16 cellular contexts compared by ENCODE assay signal in the genomic region with DNA sequence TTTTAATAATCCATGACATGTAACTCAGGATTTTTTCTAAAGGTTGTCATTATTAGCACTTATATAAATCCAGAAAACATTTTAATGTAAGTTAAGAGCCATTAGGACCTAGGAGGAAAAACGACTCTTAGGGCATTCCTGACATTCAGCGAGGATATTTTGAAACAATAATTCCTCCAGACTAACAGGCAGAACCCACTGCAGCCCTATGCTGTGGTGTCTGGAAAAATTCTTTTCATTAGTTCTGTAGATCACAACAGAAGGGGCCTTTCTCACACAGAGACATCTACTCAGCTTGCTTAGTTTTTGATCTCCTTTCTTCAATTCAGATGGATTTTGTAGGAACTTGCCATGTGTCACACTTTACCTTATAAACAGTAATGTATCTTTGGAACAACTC.
DNase-seq lines count a peak whose midpoint lies in the region; ATAC-seq and TF ChIP-seq lines count a peak whose summit lies in the region.
"Had no signal": no experiment of that assay in that cellular context is flagged by ENCODE, and none has a peak within 500 bp of the region (broad histone marks: within the 10 kb centered on the region; RNA-seq: fewer than 3 reads in every experiment).

No MANE protein-coding gene starts in this region.

- H2BK15ac ChIP-seq in neuronal stem cell (ENCODE audit: low read length): no peak overlapping the region

- H3K27me3 ChIP-seq in HCT116 (ENCODE audit: insufficient read depth, low read length): no peaks in the 10 kb centered on the region
- H3K27me3 ChIP-seq in neuronal stem cell (ENCODE audit: control insufficient read depth in 3 of 3, insufficient read depth in 3 of 3, low read depth in 1 of 3, low read length in 3 of 3): no peaks in the 10 kb centered on the region
- no peaks in the 10 kb centered on the region for H3K27me3 ChIP-seq in uterus
- H3K27me3 ChIP-seq: SJSA1 had no signal

- no peak for TF ChIP-seq CTCF in HCT116 (IDR thresholded peaks at IDR 0.05 in 2 of 3, conservative IDR thresholded peaks at IDR 0.05 in 1 of 3; ENCODE audit: borderline replicate concordance in 1 of 3, insufficient read depth in 1 of 3, low read depth in 2 of 3, low read length in 2 of 3)
- TF ChIP-seq CTCF in uterus (IDR thresholded peaks at IDR 0.05): no peak

- H2AK5ac ChIP-seq in neuronal stem cell (ENCODE audit: low read depth, low read length): no peak overlapping the region

- ATAC-seq in HCT116: no peak
- no peak for ATAC-seq in HG03039 (IDR thresholded peaks at IDR 0.05; ENCODE audit: unreplicated experiment)
- ATAC-seq in GM21381 (IDR thresholded peaks at IDR 0.05; ENCODE audit: unreplicated experiment): no peak

- H3K4ac ChIP-seq in neuronal stem cell (ENCODE audit: low read length): no peak overlapping the region

- no peaks in the 10 kb centered on the region for H3K9me2 ChIP-seq in HCT116 (ENCODE audit: insufficient read depth)

- no peaks in the 10 kb centered on the region for H3K79me2 ChIP-seq in HCT116 (ENCODE audit: insufficient read depth, low read length)

- H4K20me1 ChIP-seq in HCT116 (ENCODE audit: insufficient read depth): no peaks in the 10 kb centered on the region

- no peak overlapping the region for H4K91ac ChIP-seq in neuronal stem cell (ENCODE audit: low read depth, low read length, poor library complexity)

- H2AFZ ChIP-seq in HCT116 (ENCODE audit: low read depth, low read length, poor library complexity, severe bottlenecking): peak overlapping the region; percentile 36
- H2AFZ ChIP-seq in neuronal stem cell (ENCODE audit: low read length): peak overlapping the region; percentile 19

- H3K27ac Mint-ChIP-seq in activated CD4-positive, alpha-beta T cell treated with anti-CD3 and anti-CD28 coated beads, Interleukin-2, amount 10 ng/mL, durations not matched to agents 7 days and 5 days: no peak overlapping the region
- H3K27ac Mint-ChIP-seq: CD4-positive, CD25-positive, alpha-beta regulatory T cell had no signal

- H3K36me3 Mint-ChIP-seq in activated CD4-positive, alpha-beta T cell treated with anti-CD3 and anti-CD28 coated beads, Interleukin-2, amount 10 ng/mL, durations not matched to agents 7 days and 5 days (ENCODE audit: low read depth): no peaks in the 10 kb centered on the region

- TF ChIP-seq POLR2A in HCT116 (IDR thresholded peaks at IDR 0.05; ENCODE audit: borderline replicate concordance, extremely low read depth, insufficient read depth, insufficient read length) (no peak), uterus (IDR thresholded peaks at IDR 0.05) (no peak)

- no peak overlapping the region for H2BK120ac ChIP-seq in neuronal stem cell (ENCODE audit: low read depth, low read length)

- H3K27me3 Mint-ChIP-seq in activated CD4-positive, alpha-beta T cell treated with anti-CD3 and anti-CD28 coated beads, Interleukin-2, amount 10 ng/mL, durations not matched to agents 7 days and 5 days: peaks cover 3% of the 10 kb centered on the region
- H3K27me3 Mint-ChIP-seq: CD4-positive, CD25-positive, alpha-beta regulatory T cell had no signal

- no peak overlapping the region for H3K4me3 Mint-ChIP-seq in activated CD4-positive, alpha-beta T cell treated with anti-CD3 and anti-CD28 coated beads, Interleukin-2, amount 10 ng/mL, durations not matched to agents 7 days and 5 days
- H3K4me3 Mint-ChIP-seq: CD4-positive, CD25-positive, alpha-beta regulatory T cell had no signal

- H3K4me1 Mint-ChIP-seq in activated CD4-positive, alpha-beta T cell treated with anti-CD3 and anti-CD28 coated beads, Interleukin-2, amount 10 ng/mL, durations not matched to agents 7 days and 5 days: peaks cover 3% of the 10 kb centered on the region

- no peak for DNase-seq in HCT116 (ENCODE audit: low read depth, low spot score)
- DNase-seq in astrocyte of the hippocampus (ENCODE audit: low read depth, low spot score): peak; percentile 25
- no peak for DNase-seq in neuronal stem cell (ENCODE audit: low spot score)
- no peak for DNase-seq in uterus
- no peak for DNase-seq in activated CD4-positive, alpha-beta T cell treated with anti-CD3 and anti-CD28 coated beads, Interleukin-2, amount 10 ng/mL, durations not matched to agents 7 days and 5 days
- DNase-seq in A172 (ENCODE audit: low spot score): no peak
- DNase-seq: CD4-positive, CD25-positive, alpha-beta regulatory T cell; DMS53; NCI-H1436; NCI-H2081; NCI-H526; NK-92 treated with Interleukin-12 subunit alpha and Interleukin-12 subunit beta, amount 100 ng/mL, for 24 hours; OCI-M1 had no signal

- H3K4me1 ChIP-seq in HCT116 (ENCODE audit: control insufficient read depth in 1 of 2, insufficient read depth in 2 of 2, low read length in 2 of 2) (peaks cover 0 to 6% of the 10 kb centered on the region in 2 experiments; a peak in 1 of 4 replicates), neuronal stem cell (ENCODE audit: control insufficient read depth in 2 of 2, insufficient read depth in 1 of 2, low read depth in 1 of 2, low read length in 2 of 2) (no peaks in the 10 kb centered on the region), uterus (no peaks in the 10 kb centered on the region)

- H3K9ac ChIP-seq in HCT116 (ENCODE audit: low read length) (no peak overlapping the region), neuronal stem cell (ENCODE audit: low read depth, low read length, poor library complexity) (no peak overlapping the region)

- no peak overlapping the region for H3K27ac ChIP-seq in HCT116 (ENCODE audit: low read depth, low read length)
- H3K27ac ChIP-seq in neuronal stem cell (replicated peaks; ENCODE audit: low read length): no peak overlapping the region
- H3K27ac ChIP-seq in uterus: peak overlapping the region; percentile 80 to 94
- H3K27ac ChIP-seq: SJSA1 had no signal

- H3K14ac ChIP-seq in neuronal stem cell (ENCODE audit: low read length): no peak overlapping the region

- intact Hi-C loops in HCT116 (cut with micrococcal nuclease) (no loop called here), uterus (cut with DNase I; ENCODE audit: low total_unique reads) (no loop called here)

- H3K23ac ChIP-seq in neuronal stem cell (ENCODE audit: low read depth, low read length, poor library complexity): no peak overlapping the region

- H4K8ac ChIP-seq in neuronal stem cell (ENCODE audit: low read depth, low read length): no peak overlapping the region

- H3K36me3 ChIP-seq in HCT116 (ENCODE audit: control insufficient read depth in 1 of 2, insufficient read depth in 2 of 2, low read length in 2 of 2): no peaks in the 10 kb centered on the region
- no peaks in the 10 kb centered on the region for H3K36me3 ChIP-seq in neuronal stem cell (replicated peaks in 1 of 2; ENCODE audit: control insufficient read depth in 2 of 2, insufficient read depth in 2 of 2, low read length in 2 of 2)
- H3K36me3 ChIP-seq in uterus: no peaks in the 10 kb centered on the region
- H3K36me3 ChIP-seq: SJSA1 had no signal

- RAD21 ChIA-PET in HCT116 (lab: Charles Lee; ENCODE audit: low non-redundant PET in 1 of 2, low total read pairs in 2 of 2, uncharacterized antibody in 2 of 2, unreplicated experiment in 2 of 2): no interaction called here

- no TSS peak for BruUV-seq in HCT116 (replicated peaks; lab: Mats Ljungman, UMichigan)

- H2BK5ac ChIP-seq in neuronal stem cell (ENCODE audit: low read length): no peak overlapping the region

- no CpG with 5 or more reads among the region's 2 CpGs for WGBS in neuronal stem cell (ENCODE audit: extremely low coverage in 2 of 2, insufficient read length in 2 of 2, insufficient replicate concordance in 1 of 2), 2 donors

- H3K9me3 Mint-ChIP-seq in activated CD4-positive, alpha-beta T cell treated with anti-CD3 and anti-CD28 coated beads, Interleukin-2, amount 10 ng/mL, durations not matched to agents 7 days and 5 days: peaks cover 3% of the 10 kb centered on the region
- H3K9me3 Mint-ChIP-seq: CD4-positive, CD25-positive, alpha-beta regulatory T cell had no signal

- no peak overlapping the region for H3K4me3 ChIP-seq in HCT116 (replicated peaks in 1 of 2; ENCODE audit: low read depth in 1 of 2, low read length in 2 of 2)
- H3K4me3 ChIP-seq in neuronal stem cell (ENCODE audit: low read length in 2 of 2): no peak overlapping the region
- H3K4me3 ChIP-seq in uterus: no peak overlapping the region
- H3K4me3 ChIP-seq: SJSA1 had no signal

- H2BK12ac ChIP-seq in neuronal stem cell (ENCODE audit: low read length): no peak overlapping the region

- CTCF ChIA-PET in HCT116 (lab: Charles Lee): no interaction called here
- CTCF ChIA-PET in activated CD4-positive, alpha-beta T cell treated with anti-CD3 and anti-CD28 coated beads, Interleukin-2, amount 10 ng/mL, durations not matched to agents 7 days and 5 days (lab: Charles Lee): no interaction called here

- H3K9me3 ChIP-seq in HCT116 (ENCODE audit: control insufficient read depth in 1 of 2, insufficient read depth in 1 of 2, low read depth in 1 of 2, low read length in 2 of 2): no peaks in the 10 kb centered on the region
- H3K9me3 ChIP-seq in neuronal stem cell (replicated peaks in 1 of 2; ENCODE audit: control insufficient read depth in 2 of 2, insufficient read depth in 1 of 2, low read depth in 1 of 2, low read length in 2 of 2): no peaks in the 10 kb centered on the region
- no peaks in the 10 kb centered on the region for H3K9me3 ChIP-seq in uterus
- H3K9me3 ChIP-seq: SJSA1 had no signal

- POLR2A ChIA-PET in HCT116 (lab: Charles Lee): no interaction called here
- POLR2A ChIA-PET in activated CD4-positive, alpha-beta T cell treated with anti-CD3 and anti-CD28 coated beads, Interleukin-2, amount 10 ng/mL, durations not matched to agents 7 days and 5 days (lab: Charles Lee): no interaction called here

- H3K4me2 ChIP-seq in HCT116 (ENCODE audit: low read length) (no peak overlapping the region), neuronal stem cell (ENCODE audit: insufficient read depth, low read length, poor library complexity, severe bottlenecking) (no peak overlapping the region)

- H3K18ac ChIP-seq in neuronal stem cell (ENCODE audit: low read length): no peak overlapping the region

- TF ChIP-seq RAD21 in HCT116 (IDR thresholded peaks at IDR 0.05; ENCODE audit: low read depth): no peak

- no peaks in the 10 kb centered on the region for H3K79me1 ChIP-seq in neuronal stem cell (ENCODE audit: low read depth, low read length)

TF ChIP-seq in HCT116, 20 proteins besides CTCF, POLR2A, EP300 and RAD21:
- TF ChIP-seq SP1 (IDR thresholded peaks at IDR 0.05; ENCODE audit: low read depth) (no peak), EZH2 (IDR thresholded peaks at IDR 0.05) (no peak), ZNF274 (IDR thresholded peaks at IDR 0.05; ENCODE audit: low read depth, low read length) (no peak), EZH2phosphoT487 (IDR thresholded peaks at IDR 0.05; ENCODE audit: borderline replicate concordance) (no peak)
TF ChIP-seq in HCT116: peak in this region for 0.

Comparison
In these comparisons a context has a peak if more than half of its experiments do, and no peak if none do; other contexts are left out.
1. H3K27ac ChIP-seq: peak in uterus (2 of 2); none in HCT116 (single experiment) and neuronal stem cell (single experiment).